In the genomic region with DNA sequence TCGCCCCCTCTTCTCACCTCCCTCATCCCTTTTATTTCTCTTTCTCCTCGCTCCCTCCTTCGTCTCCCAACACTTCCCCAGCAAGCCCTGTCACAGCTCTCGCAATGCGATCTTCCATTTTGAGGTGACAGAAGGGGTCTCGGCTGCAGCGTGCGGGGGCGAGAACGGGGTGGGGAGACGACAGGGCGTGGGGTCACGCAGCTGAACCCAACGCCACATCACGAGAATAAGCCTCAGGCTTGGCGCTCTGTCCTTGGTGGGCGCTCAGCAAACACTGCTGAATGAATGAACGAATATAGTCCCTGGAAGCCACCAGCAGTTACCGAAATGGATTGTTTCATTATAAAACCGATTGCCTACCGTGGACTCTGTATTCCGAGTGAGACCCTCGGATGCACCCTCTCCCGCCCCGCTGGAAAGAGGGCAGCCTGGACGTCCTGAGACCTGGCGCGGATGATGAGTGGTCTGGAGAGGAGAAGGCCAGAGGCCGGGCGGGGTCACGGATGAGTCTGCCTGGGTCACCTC, we compare ENCODE assay signal across 1 cellular context.
TF ChIP-seq lines count a peak whose summit lies in the region.

No MANE protein-coding gene starts in this region.

TF ChIP-seq in A549, 52 proteins besides CTCF, POLR2A, EP300 and RAD21 (continued from another document):
- TF ChIP-seq, protein P1, sequence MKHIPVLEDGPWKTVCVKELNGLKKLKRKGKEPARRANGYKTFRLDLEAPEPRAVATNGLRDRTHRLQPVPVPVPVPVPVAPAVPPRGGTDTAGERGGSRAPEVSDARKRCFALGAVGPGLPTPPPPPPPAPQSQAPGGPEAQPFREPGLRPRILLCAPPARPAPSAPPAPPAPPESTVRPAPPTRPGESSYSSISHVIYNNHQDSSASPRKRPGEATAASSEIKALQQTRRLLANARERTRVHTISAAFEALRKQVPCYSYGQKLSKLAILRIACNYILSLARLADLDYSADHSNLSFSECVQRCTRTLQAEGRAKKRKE (CRISPR knock-in tag; IDR thresholded peaks at IDR 0.05; ENCODE audit: low read depth): no peak
- TF ChIP-seq FOSB (CRISPR knock-in tag; IDR thresholded peaks at IDR 0.05) (no peak), SREBF2 (IDR thresholded peaks at IDR 0.05) (no peak), CEBPB (IDR thresholded peaks at IDR 0.05) (no peak), MYC (IDR thresholded peaks at IDR 0.05; ENCODE audit: borderline replicate concordance, low read length) (no peak), MAFK (IDR thresholded peaks at IDR 0.05; ENCODE audit: partially characterized antibody) (no peak), KDM5A (IDR thresholded peaks at IDR 0.05) (no peak), HEYL (CRISPR knock-in tag; IDR thresholded peaks at IDR 0.05) (no peak), GATA3 (IDR thresholded peaks at IDR 0.05; ENCODE audit: borderline replicate concordance) (no peak), RARB (CRISPR knock-in tag; IDR thresholded peaks at IDR 0.05) (no peak), EHMT2 (IDR thresholded peaks at IDR 0.05; ENCODE audit: low read depth) (no peak), JUNB (IDR thresholded peaks at IDR 0.05) (no peak)
- TF ChIP-seq, protein P2, sequence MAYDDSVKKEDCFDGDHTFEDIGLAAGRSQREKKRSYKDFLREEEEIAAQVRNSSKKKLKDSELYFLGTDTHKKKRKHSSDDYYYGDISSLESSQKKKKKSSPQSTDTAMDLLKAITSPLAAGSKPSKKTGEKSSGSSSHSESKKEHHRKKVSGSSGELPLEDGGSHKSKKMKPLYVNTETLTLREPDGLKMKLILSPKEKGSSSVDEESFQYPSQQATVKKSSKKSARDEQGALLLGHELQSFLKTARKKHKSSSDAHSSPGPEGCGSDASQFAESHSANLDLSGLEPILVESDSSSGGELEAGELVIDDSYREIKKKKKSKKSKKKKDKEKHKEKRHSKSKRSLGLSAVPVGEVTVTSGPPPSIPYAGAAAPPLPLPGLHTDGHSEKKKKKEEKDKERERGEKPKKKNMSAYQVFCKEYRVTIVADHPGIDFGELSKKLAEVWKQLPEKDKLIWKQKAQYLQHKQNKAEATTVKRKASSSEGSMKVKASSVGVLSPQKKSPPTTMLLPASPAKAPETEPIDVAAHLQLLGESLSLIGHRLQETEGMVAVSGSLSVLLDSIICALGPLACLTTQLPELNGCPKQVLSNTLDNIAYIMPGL (CRISPR knock-in tag; IDR thresholded peaks at IDR 0.05; ENCODE audit: borderline replicate concordance): no peak
- TF ChIP-seq, protein P3, sequence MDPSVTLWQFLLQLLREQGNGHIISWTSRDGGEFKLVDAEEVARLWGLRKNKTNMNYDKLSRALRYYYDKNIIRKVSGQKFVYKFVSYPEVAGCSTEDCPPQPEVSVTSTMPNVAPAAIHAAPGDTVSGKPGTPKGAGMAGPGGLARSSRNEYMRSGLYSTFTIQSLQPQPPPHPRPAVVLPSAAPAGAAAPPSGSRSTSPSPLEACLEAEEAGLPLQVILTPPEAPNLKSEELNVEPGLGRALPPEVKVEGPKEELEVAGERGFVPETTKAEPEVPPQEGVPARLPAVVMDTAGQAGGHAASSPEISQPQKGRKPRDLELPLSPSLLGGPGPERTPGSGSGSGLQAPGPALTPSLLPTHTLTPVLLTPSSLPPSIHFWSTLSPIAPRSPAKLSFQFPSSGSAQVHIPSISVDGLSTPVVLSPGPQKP (IDR thresholded peaks at IDR 0.05; ENCODE audit: low read depth, low read length): no peak
- TF ChIP-seq, protein P4, sequence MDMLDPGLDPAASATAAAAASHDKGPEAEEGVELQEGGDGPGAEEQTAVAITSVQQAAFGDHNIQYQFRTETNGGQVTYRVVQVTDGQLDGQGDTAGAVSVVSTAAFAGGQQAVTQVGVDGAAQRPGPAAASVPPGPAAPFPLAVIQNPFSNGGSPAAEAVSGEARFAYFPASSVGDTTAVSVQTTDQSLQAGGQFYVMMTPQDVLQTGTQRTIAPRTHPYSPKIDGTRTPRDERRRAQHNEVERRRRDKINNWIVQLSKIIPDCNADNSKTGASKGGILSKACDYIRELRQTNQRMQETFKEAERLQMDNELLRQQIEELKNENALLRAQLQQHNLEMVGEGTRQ (IDR thresholded peaks at IDR 0.05): no peak
- TF ChIP-seq, protein P5, sequence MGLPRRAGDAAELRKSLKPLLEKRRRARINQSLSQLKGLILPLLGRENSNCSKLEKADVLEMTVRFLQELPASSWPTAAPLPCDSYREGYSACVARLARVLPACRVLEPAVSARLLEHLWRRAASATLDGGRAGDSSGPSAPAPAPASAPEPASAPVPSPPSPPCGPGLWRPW (IDR thresholded peaks at IDR 0.05): no peak
TF ChIP-seq in A549: peak in this region for 0.
